In the genomic region with DNA sequence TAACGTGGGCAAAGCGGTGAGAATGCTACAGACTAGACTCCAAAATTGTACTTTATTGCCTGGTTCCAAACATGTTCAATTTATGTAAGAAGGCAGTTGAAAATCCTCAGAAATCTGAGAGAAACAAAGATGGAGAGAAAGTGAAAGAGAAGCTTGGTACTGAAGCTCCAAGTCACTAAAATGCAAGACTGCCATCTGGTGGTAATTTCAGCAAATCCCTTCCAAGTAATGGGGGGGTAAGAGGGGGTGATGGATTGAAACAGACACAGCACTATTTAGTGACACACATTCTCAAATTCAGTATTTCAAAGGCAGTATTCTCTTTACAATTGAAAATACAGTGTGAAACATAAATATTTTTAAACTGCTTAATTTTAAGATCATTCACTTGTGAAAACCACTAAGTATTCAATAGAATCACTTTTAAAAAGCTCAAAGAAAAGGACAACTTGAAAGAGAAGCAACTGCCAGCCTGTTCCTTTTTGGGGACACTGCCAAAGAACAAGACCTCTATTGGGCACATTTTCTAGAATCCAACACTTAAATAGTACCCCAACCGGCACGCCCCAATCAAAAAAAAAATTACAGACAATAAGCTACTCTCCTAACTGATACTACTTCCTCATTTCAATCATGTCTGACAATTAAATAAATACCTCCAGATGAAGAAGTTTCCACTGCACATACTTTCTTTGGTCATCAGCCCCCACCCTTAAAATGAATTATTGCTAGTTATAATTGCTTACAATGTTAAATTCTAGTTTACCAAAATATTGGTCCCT, we compare ENCODE assay signal across 8 cellular contexts.
DNase-seq lines count a peak whose midpoint lies in the region; ATAC-seq and TF ChIP-seq lines count a peak whose summit lies in the region.

No MANE protein-coding gene starts in this region.

- no peaks in the 10 kb centered on the region for H3K27me3 Mint-ChIP-seq in CD4-positive, alpha-beta T cell

- H3K4me1 Mint-ChIP-seq in CD4-positive, alpha-beta T cell (ENCODE audit: low read depth): peaks cover 9% of the 10 kb centered on the region

- H3K27me3 ChIP-seq in CD4-positive, alpha-beta T cell (ENCODE audit: control insufficient read depth, insufficient read depth, low read length): no peaks in the 10 kb centered on the region
- no peaks in the 10 kb centered on the region for H3K27me3 ChIP-seq in WERI-Rb-1 (ENCODE audit: insufficient read depth, low read depth, severe bottlenecking)
- H3K27me3 ChIP-seq in mucosa of stomach (ENCODE audit: control insufficient read depth, insufficient read depth, low read length): no peaks in the 10 kb centered on the region

- H3K4me3 ChIP-seq in WERI-Rb-1 (ENCODE audit: low read depth, low read length): no peak overlapping the region
- H3K4me3 ChIP-seq in epithelial cell of esophagus (ENCODE audit: low read length): no peak overlapping the region
- H3K4me3 ChIP-seq in mucosa of stomach (ENCODE audit: low read length): no peak overlapping the region

- H3K4me3 Mint-ChIP-seq in CD4-positive, alpha-beta T cell: peak overlapping the region; percentile 22

- POLR2A ChIA-PET in CD4-positive, alpha-beta T cell (lab: Charles Lee): interaction anchor here (0.6 to 1.4 kb wide), 2 partner anchors 1213 to 1592 kb away, joined by 3 to 6 read pairs; no protein-coding TSS in a partner anchor

- H3K27ac ChIP-seq in CD4-positive, alpha-beta T cell (ENCODE audit: low read depth, low read length): no peak overlapping the region
- H3K27ac ChIP-seq in WERI-Rb-1: no peak overlapping the region

- no peaks in the 10 kb centered on the region for H3K9me3 ChIP-seq in CD4-positive, alpha-beta T cell (ENCODE audit: control insufficient read depth, low read length)
- H3K9me3 ChIP-seq in WERI-Rb-1 (ENCODE audit: severe bottlenecking) (no peaks in the 10 kb centered on the region), mucosa of stomach (ENCODE audit: control insufficient read depth, low read length) (no peaks in the 10 kb centered on the region)

- H3K9ac ChIP-seq in mucosa of stomach (ENCODE audit: low read length): peak overlapping the region; percentile 37

- H3K4me1 ChIP-seq in mucosa of stomach (ENCODE audit: control insufficient read depth, insufficient read depth, low read length): no peaks in the 10 kb centered on the region

- intact Hi-C loops in CD4-positive, alpha-beta T cell (cut with DNase I, micrococcal nuclease): loop anchor here (1.0 to 5.0 kb wide), 2 partner anchors 1213 kb away; no protein-coding TSS in a partner anchor

- CTCF ChIA-PET in CD4-positive, alpha-beta T cell (lab: Charles Lee): interaction anchor here (0.6 to 1.6 kb wide), 23 partner anchors 8 to 1213 kb away, joined by 3 to 24 read pairs (median 4); partner anchors contain the start of gene AGTPBP1

- DNase-seq in CD4-positive, alpha-beta T cell: peak in 5 of 10 experiments; percentile 6 to 22 (median 18)
- DNase-seq in NCI-H2081 (lab: John Stamatoyannopoulos, UW) (peak; percentile 74), WERI-Rb-1 (peak; percentile 22), epithelial cell of esophagus (ENCODE audit: low read depth) (peak; percentile 77)

- H3K36me3 ChIP-seq in WERI-Rb-1 (peaks cover 3% of the 10 kb centered on the region; the same call in 1 of the 2 replicates), mucosa of stomach (ENCODE audit: control insufficient read depth, insufficient read depth, low read length) (no peaks in the 10 kb centered on the region)

- peak; percentile 84 for TF ChIP-seq CTCF in CD4-positive, alpha-beta T cell (IDR thresholded peaks at IDR 0.05)
- TF ChIP-seq CTCF in WERI-Rb-1 (IDR thresholded peaks at IDR 0.05; ENCODE audit: low read depth, low read length): peak; percentile 68
- TF ChIP-seq CTCF in epithelial cell of esophagus (IDR thresholded peaks at IDR 0.05; ENCODE audit: insufficient read depth, low read depth, low read length, missing control alignments): peak; percentile 84

- peak overlapping the region; percentile 57 for H3K27ac Mint-ChIP-seq in CD4-positive, alpha-beta T cell

- peak; percentile 97 for ATAC-seq in CD4-positive, alpha-beta T cell (ENCODE audit: poor library complexity)
- ATAC-seq in GM18858 (IDR thresholded peaks at IDR 0.05; ENCODE audit: unreplicated experiment): peak; percentile 85
- ATAC-seq in HG03039 (IDR thresholded peaks at IDR 0.05; ENCODE audit: unreplicated experiment): peak; percentile 73
- no peak for ATAC-seq in esophagus mucosa

- no peaks in the 10 kb centered on the region for H3K9me3 Mint-ChIP-seq in CD4-positive, alpha-beta T cell

- peaks cover 24% of the 10 kb centered on the region for H3K36me3 Mint-ChIP-seq in CD4-positive, alpha-beta T cell (ENCODE audit: low read depth)
